1 cellular context compared by ENCODE assay signal in the genomic region with DNA sequence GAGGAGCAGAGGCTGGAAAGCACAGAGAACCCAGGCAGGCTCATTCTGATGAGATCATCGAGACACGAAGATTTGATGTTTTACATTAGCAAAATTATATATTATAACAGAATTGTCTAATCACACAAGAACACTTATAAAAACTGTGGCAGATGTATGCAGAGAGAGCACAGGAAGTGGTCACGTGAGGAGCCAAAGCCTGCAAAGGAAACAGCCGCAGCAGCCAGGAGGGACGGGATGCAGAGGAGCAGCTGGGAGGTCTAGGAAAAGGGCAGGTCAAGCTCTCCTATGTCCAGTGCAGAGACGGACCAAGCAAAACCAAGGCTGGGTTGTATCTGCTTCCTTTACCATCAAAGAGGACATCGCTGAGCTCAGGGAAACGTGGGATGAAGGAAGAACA.
TF ChIP-seq lines count a peak whose summit lies in the region.

No MANE protein-coding gene starts in this region.

TF ChIP-seq in SK-N-SH treated with all-trans-retinoic acid at 6 μM for 48 hours, 23 proteins besides CTCF, POLR2A, EP300 and RAD21 (continued from another document):
- TF ChIP-seq, protein P1, sequence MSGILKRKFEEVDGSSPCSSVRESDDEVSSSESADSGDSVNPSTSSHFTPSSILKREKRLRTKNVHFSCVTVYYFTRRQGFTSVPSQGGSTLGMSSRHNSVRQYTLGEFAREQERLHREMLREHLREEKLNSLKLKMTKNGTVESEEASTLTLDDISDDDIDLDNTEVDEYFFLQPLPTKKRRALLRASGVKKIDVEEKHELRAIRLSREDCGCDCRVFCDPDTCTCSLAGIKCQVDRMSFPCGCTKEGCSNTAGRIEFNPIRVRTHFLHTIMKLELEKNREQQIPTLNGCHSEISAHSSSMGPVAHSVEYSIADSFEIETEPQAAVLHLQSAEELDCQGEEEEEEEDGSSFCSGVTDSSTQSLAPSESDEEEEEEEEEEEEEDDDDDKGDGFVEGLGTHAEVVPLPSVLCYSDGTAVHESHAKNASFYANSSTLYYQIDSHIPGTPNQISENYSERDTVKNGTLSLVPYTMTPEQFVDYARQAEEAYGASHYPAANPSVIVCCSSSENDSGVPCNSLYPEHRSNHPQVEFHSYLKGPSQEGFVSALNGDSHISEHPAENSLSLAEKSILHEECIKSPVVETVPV (CRISPR knock-in tag; IDR thresholded peaks at IDR 0.05) = no peak
- TF ChIP-seq BACH2 (CRISPR knock-in tag; IDR thresholded peaks at IDR 0.05; ENCODE audit: borderline replicate concordance) = no peak
- no peak for TF ChIP-seq ZNF565 (CRISPR knock-in tag; conservative IDR thresholded peaks at IDR 0.05; ENCODE audit: low read depth)
- no peak for TF ChIP-seq ARNTL (CRISPR knock-in tag; IDR thresholded peaks at IDR 0.05; ENCODE audit: borderline replicate concordance, low read depth)
- no peak for TF ChIP-seq CSDC2 (CRISPR knock-in tag; IDR thresholded peaks at IDR 0.05)
- no peak for TF ChIP-seq ZNF70 (CRISPR knock-in tag; IDR thresholded peaks at IDR 0.05)
- no peak for TF ChIP-seq ESRRG (CRISPR knock-in tag; IDR thresholded peaks at IDR 0.05)
- TF ChIP-seq, protein P2, sequence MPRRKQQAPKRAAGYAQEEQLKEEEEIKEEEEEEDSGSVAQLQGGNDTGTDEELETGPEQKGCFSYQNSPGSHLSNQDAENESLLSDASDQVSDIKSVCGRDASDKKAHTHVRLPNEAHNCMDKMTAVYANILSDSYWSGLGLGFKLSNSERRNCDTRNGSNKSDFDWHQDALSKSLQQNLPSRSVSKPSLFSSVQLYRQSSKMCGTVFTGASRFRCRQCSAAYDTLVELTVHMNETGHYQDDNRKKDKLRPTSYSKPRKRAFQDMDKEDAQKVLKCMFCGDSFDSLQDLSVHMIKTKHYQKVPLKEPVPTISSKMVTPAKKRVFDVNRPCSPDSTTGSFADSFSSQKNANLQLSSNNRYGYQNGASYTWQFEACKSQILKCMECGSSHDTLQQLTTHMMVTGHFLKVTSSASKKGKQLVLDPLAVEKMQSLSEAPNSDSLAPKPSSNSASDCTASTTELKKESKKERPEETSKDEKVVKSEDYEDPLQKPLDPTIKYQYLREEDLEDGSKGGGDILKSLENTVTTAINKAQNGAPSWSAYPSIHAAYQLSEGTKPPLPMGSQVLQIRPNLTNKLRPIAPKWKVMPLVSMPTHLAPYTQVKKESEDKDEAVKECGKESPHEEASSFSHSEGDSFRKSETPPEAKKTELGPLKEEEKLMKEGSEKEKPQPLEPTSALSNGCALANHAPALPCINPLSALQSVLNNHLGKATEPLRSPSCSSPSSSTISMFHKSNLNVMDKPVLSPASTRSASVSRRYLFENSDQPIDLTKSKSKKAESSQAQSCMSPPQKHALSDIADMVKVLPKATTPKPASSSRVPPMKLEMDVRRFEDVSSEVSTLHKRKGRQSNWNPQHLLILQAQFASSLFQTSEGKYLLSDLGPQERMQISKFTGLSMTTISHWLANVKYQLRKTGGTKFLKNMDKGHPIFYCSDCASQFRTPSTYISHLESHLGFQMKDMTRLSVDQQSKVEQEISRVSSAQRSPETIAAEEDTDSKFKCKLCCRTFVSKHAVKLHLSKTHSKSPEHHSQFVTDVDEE (CRISPR knock-in tag; IDR thresholded peaks at IDR 0.05) = no peak
- TF ChIP-seq, protein P3, sequence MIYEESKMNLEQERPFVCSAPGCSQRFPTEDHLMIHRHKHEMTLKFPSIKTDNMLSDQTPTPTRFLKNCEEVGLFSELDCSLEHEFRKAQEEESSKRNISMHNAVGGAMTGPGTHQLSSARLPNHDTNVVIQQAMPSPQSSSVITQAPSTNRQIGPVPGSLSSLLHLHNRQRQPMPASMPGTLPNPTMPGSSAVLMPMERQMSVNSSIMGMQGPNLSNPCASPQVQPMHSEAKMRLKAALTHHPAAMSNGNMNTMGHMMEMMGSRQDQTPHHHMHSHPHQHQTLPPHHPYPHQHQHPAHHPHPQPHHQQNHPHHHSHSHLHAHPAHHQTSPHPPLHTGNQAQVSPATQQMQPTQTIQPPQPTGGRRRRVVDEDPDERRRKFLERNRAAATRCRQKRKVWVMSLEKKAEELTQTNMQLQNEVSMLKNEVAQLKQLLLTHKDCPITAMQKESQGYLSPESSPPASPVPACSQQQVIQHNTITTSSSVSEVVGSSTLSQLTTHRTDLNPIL (CRISPR knock-in tag; IDR thresholded peaks at IDR 0.05; ENCODE audit: low read depth) = no peak
- no peak for TF ChIP-seq GLIS3 (CRISPR knock-in tag; IDR thresholded peaks at IDR 0.05)
